Comparison of ENCODE assay signal across 18 cellular contexts in the genomic region with DNA sequence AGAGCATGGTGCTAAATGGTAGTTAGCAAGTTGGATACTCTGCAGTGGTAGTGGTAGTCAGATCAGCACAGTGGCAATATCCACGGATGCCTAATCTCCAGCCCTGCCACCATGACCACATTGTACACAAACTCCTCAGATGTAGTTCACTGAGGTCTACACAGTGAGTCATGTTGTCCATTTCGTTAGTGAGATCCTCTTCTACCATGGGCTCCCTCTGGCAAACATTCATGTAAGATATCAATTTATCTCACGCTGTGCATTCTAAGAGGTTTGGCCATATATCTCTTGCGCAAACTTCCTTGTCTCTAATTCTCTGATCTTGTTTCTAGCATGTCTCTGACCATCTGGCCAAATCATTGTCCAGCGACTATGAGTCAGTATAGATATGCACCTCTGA.
"Had no signal": no experiment of that assay in that cellular context is flagged by ENCODE, and none has a peak within 500 bp of the region (broad histone marks: within the 10 kb centered on the region; RNA-seq: fewer than 3 reads in every experiment).

No MANE protein-coding gene starts in this region.

- DNase-seq: activated B cell treated with CpG ODN at 0.5 μM for 24 hours; activated CD4-positive, alpha-beta T cell treated with anti-CD3 and anti-CD28 coated beads, Interleukin-2, amount 50 U/mL, for 1 hour; activated effector memory CD4-positive, alpha-beta T cell treated with anti-CD3 and anti-CD28 coated beads, Interleukin-2, amount 50 U/mL, for 16 hours; activated naive CD4-positive, alpha-beta T cell treated with anti-CD3 and anti-CD28 coated beads for 36 hours; activated naive CD8-positive, alpha-beta T cell treated with anti-CD3 and anti-CD28 coated beads for 36 hours; activated T-cell treated with anti-CD3 and anti-CD28 coated beads for 4 hours; adrenal gland; central memory CD4-positive, alpha-beta T cell; head of caudate nucleus; hippocampal formation; midbrain; naive thymus-derived CD4-positive, alpha-beta T cell; ovary; right lobe of liver; stimulated activated CD4-positive, alpha-beta T cell treated with anti-CD3 and anti-CD28 coated beads, Interleukin-2, amount 100 ng/mL, for 48 hours; stimulated activated naive CD8-positive, alpha-beta T cell treated with anti-CD3 and anti-CD28 coated beads, Interleukin-15, Interleukin-2, amounts not matched to agents 100 U/mL and 50 U/mL, for 24 hours; testis; transverse colon had no signal

- ATAC-seq: naive thymus-derived CD4-positive, alpha-beta T cell; right lobe of liver; stimulated activated naive CD8-positive, alpha-beta T cell treated with anti-CD3 and anti-CD28 coated beads, Interleukin-15, Interleukin-2, amounts not matched to agents 100 U/mL and 50 U/mL, for 24 hours had no signal
